Comparison of ENCODE assay signal across 17 cellular contexts in the genomic region with DNA sequence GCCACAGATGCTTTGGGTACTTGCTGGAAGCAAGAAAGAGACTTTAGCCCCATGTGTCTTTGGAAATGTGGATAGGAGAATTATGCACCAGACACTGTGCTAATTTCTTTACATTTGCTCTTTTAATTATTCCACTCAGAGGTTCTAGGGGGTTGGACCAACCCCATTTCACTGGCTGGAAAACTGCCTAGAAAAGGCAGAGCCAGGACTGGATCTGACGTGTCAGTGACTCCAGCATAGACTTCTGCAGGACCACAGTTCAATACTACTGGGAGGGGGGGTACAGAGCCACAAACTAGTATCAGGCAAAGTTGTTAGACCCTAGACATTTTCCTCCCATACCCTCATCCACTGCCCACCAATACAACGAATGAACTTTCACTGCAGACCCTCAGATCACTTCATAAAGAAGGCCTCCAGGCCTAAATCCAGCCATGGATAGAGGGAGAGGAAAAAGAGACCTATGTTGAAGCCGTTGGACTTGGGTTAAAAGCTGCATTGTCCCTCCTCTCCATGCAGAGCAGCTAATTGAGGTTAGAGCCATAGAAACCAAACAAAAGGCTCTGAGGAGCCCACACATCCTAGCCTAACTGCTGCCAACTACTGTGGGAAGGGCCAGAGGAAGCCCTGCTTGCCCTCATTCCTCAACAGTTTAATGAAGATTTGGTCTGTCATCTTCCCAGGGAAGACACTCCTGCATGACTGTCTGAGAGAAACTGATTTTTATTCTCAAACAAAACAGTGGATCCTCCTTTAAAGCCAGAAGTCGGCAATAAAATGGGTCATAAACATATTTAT.
A peak's percentile ranks its signal among the peaks of the same experiment; 100 is the strongest.
DNase-seq lines count a peak whose midpoint lies in the region; ATAC-seq and TF ChIP-seq lines count a peak whose summit lies in the region.
"Had no signal": no experiment of that assay in that cellular context is flagged by ENCODE, and none has a peak within 500 bp of the region (broad histone marks: within the 10 kb centered on the region; RNA-seq: fewer than 3 reads in every experiment).

No MANE protein-coding gene starts in this region.

- peaks cover 12% of the 10 kb centered on the region for H3K4me1 Mint-ChIP-seq in WTC11
- H3K4me1 Mint-ChIP-seq in progenitor cell of endocrine pancreas (ENCODE audit: low read depth) = peaks cover 18% of the 10 kb centered on the region
- H3K4me1 Mint-ChIP-seq in activated naive CD8-positive, alpha-beta T cell treated with anti-CD3 and anti-CD28 coated beads for 36 hours = no peaks in the 10 kb centered on the region

- DNase-seq in HT1080 (ENCODE audit: low read depth) = peak; percentile 33
- DNase-seq in WTC11 (ENCODE audit: low spot score) = no peak
- DNase-seq in foreskin keratinocyte = no peak
- no peak for DNase-seq in progenitor cell of endocrine pancreas (ENCODE audit: low spot score, unreplicated experiment)
- DNase-seq in activated naive CD8-positive, alpha-beta T cell treated with anti-CD3 and anti-CD28 coated beads for 36 hours = no peak
- no peak for DNase-seq in stimulated activated CD4-positive, alpha-beta T cell treated with anti-CD3 and anti-CD28 coated beads, Interleukin-2, amount 100 ng/mL, for 24 hours
- no peak for DNase-seq in omental fat pad (ENCODE audit: low spot score)
- no peak for DNase-seq in islet precursor cell
- DNase-seq: activated gamma-delta T cell, amniotic stem cell, Caco-2, foreskin fibroblast, NCI-H2029 treated with DMSO at 0.1 percent for 48 hours, NCI-H526 had no signal

- H3K36me3 Mint-ChIP-seq in WTC11 (no peaks in the 10 kb centered on the region; the same call in 1 of the 2 replicates), progenitor cell of endocrine pancreas (ENCODE audit: insufficient read depth) (no peaks in the 10 kb centered on the region)
- H3K36me3 Mint-ChIP-seq in activated naive CD8-positive, alpha-beta T cell treated with anti-CD3 and anti-CD28 coated beads for 36 hours = no peaks in the 10 kb centered on the region

- peaks cover 39% of the 10 kb centered on the region for H3K4me1 ChIP-seq in foreskin keratinocyte
- H3K4me1 ChIP-seq: Caco-2 had no signal

- H3K27me3 ChIP-seq in foreskin keratinocyte = no peaks in the 10 kb centered on the region

- H3K27me3 Mint-ChIP-seq in WTC11 (ENCODE audit: low read depth) (no peaks in the 10 kb centered on the region), progenitor cell of endocrine pancreas (no peaks in the 10 kb centered on the region)
- H3K27me3 Mint-ChIP-seq in activated naive CD8-positive, alpha-beta T cell treated with anti-CD3 and anti-CD28 coated beads for 36 hours = no peaks in the 10 kb centered on the region

- ATAC-seq in WTC11 (peak; percentile 69), foreskin keratinocyte (peak; percentile 17), omental fat pad (ENCODE audit: low FRiP score) (no peak)
- ATAC-seq: HCT116, left lobe of liver had no signal

- H3K27ac Mint-ChIP-seq in WTC11 (no peak overlapping the region), progenitor cell of endocrine pancreas (peak overlapping the region; percentile 56)
- H3K27ac Mint-ChIP-seq in activated naive CD8-positive, alpha-beta T cell treated with anti-CD3 and anti-CD28 coated beads for 36 hours = no peak overlapping the region

- CTCF ChIA-PET in WTC11 (lab: Charles Lee) = interaction anchor here (1.0 kb wide), 1 partner anchor 62 kb away, joined by 4 read pairs; no protein-coding TSS in a partner anchor

- TF ChIP-seq CTCF in WTC11 (IDR thresholded peaks at IDR 0.05) (no peak), foreskin keratinocyte (conservative IDR thresholded peaks at IDR 0.05) (no peak), progenitor cell of endocrine pancreas (IDR thresholded peaks at IDR 0.05; ENCODE audit: unreplicated experiment) (no peak), omental fat pad (IDR thresholded peaks at IDR 0.05) (no peak)

- POLR2A ChIA-PET in WTC11 (lab: Charles Lee) = no interaction called here

- H3K4me3 Mint-ChIP-seq in WTC11 (no peak overlapping the region), progenitor cell of endocrine pancreas (ENCODE audit: low read depth) (no peak overlapping the region)
- no peak overlapping the region for H3K4me3 Mint-ChIP-seq in activated naive CD8-positive, alpha-beta T cell treated with anti-CD3 and anti-CD28 coated beads for 36 hours

- H3K9me3 Mint-ChIP-seq in WTC11 = peaks cover 2% of the 10 kb centered on the region
- H3K9me3 Mint-ChIP-seq in progenitor cell of endocrine pancreas (ENCODE audit: low read depth) = no peaks in the 10 kb centered on the region
- H3K9me3 Mint-ChIP-seq in activated naive CD8-positive, alpha-beta T cell treated with anti-CD3 and anti-CD28 coated beads for 36 hours = no peaks in the 10 kb centered on the region

- H3K27ac ChIP-seq in foreskin keratinocyte = peak overlapping the region; percentile 86
- H3K27ac ChIP-seq: SK-N-MC had no signal

TF ChIP-seq in WTC11, 78 proteins besides CTCF, POLR2A, EP300 and RAD21:
- TF ChIP-seq, protein P1, sequence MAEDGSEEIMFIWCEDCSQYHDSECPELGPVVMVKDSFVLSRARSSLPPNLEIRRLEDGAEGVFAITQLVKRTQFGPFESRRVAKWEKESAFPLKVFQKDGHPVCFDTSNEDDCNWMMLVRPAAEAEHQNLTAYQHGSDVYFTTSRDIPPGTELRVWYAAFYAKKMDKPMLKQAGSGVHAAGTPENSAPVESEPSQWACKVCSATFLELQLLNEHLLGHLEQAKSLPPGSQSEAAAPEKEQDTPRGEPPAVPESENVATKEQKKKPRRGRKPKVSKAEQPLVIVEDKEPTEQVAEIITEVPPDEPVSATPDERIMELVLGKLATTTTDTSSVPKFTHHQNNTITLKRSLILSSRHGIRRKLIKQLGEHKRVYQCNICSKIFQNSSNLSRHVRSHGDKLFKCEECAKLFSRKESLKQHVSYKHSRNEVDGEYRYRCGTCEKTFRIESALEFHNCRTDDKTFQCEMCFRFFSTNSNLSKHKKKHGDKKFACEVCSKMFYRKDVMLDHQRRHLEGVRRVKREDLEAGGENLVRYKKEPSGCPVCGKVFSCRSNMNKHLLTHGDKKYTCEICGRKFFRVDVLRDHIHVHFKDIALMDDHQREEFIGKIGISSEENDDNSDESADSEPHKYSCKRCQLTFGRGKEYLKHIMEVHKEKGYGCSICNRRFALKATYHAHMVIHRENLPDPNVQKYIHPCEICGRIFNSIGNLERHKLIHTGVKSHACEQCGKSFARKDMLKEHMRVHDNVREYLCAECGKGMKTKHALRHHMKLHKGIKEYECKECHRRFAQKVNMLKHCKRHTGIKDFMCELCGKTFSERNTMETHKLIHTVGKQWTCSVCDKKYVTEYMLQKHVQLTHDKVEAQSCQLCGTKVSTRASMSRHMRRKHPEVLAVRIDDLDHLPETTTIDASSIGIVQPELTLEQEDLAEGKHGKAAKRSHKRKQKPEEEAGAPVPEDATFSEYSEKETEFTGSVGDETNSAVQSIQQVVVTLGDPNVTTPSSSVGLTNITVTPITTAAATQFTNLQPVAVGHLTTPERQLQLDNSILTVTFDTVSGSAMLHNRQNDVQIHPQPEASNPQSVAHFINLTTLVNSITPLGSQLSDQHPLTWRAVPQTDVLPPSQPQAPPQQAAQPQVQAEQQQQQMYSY (CRISPR knock-in tag; IDR thresholded peaks at IDR 0.05) = no peak
- no peak for TF ChIP-seq NR3C1 (CRISPR knock-in tag; conservative IDR thresholded peaks at IDR 0.05; ENCODE audit: low read depth)
- TF ChIP-seq, protein P2, sequence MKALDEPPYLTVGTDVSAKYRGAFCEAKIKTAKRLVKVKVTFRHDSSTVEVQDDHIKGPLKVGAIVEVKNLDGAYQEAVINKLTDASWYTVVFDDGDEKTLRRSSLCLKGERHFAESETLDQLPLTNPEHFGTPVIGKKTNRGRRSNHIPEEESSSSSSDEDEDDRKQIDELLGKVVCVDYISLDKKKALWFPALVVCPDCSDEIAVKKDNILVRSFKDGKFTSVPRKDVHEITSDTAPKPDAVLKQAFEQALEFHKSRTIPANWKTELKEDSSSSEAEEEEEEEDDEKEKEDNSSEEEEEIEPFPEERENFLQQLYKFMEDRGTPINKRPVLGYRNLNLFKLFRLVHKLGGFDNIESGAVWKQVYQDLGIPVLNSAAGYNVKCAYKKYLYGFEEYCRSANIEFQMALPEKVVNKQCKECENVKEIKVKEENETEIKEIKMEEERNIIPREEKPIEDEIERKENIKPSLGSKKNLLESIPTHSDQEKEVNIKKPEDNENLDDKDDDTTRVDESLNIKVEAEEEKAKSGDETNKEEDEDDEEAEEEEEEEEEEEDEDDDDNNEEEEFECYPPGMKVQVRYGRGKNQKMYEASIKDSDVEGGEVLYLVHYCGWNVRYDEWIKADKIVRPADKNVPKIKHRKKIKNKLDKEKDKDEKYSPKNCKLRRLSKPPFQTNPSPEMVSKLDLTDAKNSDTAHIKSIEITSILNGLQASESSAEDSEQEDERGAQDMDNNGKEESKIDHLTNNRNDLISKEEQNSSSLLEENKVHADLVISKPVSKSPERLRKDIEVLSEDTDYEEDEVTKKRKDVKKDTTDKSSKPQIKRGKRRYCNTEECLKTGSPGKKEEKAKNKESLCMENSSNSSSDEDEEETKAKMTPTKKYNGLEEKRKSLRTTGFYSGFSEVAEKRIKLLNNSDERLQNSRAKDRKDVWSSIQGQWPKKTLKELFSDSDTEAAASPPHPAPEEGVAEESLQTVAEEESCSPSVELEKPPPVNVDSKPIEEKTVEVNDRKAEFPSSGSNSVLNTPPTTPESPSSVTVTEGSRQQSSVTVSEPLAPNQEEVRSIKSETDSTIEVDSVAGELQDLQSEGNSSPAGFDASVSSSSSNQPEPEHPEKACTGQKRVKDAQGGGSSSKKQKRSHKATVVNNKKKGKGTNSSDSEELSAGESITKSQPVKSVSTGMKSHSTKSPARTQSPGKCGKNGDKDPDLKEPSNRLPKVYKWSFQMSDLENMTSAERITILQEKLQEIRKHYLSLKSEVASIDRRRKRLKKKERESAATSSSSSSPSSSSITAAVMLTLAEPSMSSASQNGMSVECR (CRISPR knock-in tag; IDR thresholded peaks at IDR 0.05; ENCODE audit: borderline replicate concordance) = no peak
- TF ChIP-seq, protein P3, sequence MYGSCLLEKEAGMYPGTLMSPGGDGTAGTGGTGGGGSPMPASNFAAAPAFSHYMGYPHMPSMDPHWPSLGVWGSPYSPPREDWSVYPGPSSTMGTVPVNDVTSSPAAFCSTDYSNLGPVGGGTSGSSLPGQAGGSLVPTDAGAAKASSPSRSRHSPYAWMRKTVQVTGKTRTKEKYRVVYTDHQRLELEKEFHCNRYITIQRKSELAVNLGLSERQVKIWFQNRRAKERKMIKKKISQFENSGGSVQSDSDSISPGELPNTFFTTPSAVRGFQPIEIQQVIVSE (CRISPR knock-in tag; IDR thresholded peaks at IDR 0.05; ENCODE audit: borderline replicate concordance) = no peak
- TF ChIP-seq SP1 (CRISPR knock-in tag; conservative IDR thresholded peaks at IDR 0.05) = no peak
